Comparison of ENCODE assay signal across 8 cellular contexts in the genomic region with DNA sequence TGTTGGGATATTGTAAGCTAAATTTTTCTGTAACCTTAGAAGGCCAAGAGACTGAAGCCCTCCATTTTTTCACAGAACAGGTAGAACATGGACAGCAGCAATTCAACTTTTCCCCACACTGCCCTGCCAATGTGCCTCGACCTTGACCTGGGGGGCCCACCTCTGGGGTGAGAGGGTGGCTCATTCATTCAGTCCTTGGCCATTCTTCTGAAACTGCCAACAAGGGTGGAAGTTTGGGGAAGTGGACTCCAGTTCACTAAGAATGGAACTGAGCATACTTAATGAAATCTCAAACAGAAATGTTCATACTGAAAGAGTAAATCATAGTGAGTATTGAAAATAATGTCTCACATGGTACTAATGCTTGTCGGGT. TPM values are rescaled to one million over a fixed set of nuclear protein-coding genes. Genes with fewer than 3 reads are reported as not detected.
DNase-seq lines count a peak whose midpoint lies in the region; TF ChIP-seq lines count a peak whose summit lies in the region.

No MANE protein-coding gene starts in this region.

- intact Hi-C loops in testis (cut with DNase I; ENCODE audit: low total_unique reads) = no loop called here

- TF ChIP-seq POLR2A in testis (IDR thresholded peaks at IDR 0.05) = no peak

- TF ChIP-seq CTCF in VCaP (conservative IDR thresholded peaks at IDR 0.05) (no peak), fibroblast of pulmonary artery (IDR thresholded peaks at IDR 0.05; ENCODE audit: low read length, missing control alignments) (no peak), testis (IDR thresholded peaks at IDR 0.05) (no peak)

- H3K4me2 ChIP-seq in skeletal muscle satellite cell (ENCODE audit: low read length) = peak overlapping the region; percentile 89

- peak overlapping the region; percentile 92 for H3K27ac ChIP-seq in VCaP
- H3K27ac ChIP-seq in testis = peak overlapping the region in 1 of 2 donors; percentile 92

- WGBS in testis, 2 donors = 51 to 58% methylated on average over 2 of the region's 2 CpGs

- H3K4me3 ChIP-seq in H7 (ENCODE audit: insufficient read depth, low read depth, low read length) (peak overlapping the region; percentile 84), fibroblast of pulmonary artery (replicated peaks; ENCODE audit: low read depth, low read length) (peak overlapping the region; percentile 98), skeletal muscle satellite cell (ENCODE audit: low read length) (peak overlapping the region; percentile 89), testis (peak overlapping the region in 1 of 2 donors; percentile 89)

- peaks cover 18% of the 10 kb centered on the region for H3K36me3 ChIP-seq in H7 (replicated peaks; ENCODE audit: control insufficient read depth, insufficient read depth, low read length)
- peaks cover 35% of the 10 kb centered on the region for H3K36me3 ChIP-seq in skeletal muscle satellite cell (ENCODE audit: insufficient read depth, low read length)
- no peaks in the 10 kb centered on the region for H3K36me3 ChIP-seq in testis (ENCODE audit: low read depth, missing control alignments)

- H3K27me3 ChIP-seq in H7 (ENCODE audit: control insufficient read depth, insufficient read depth, low read length) (no peaks in the 10 kb centered on the region), skeletal muscle satellite cell (ENCODE audit: control insufficient read depth, insufficient read depth, low read length) (no peaks in the 10 kb centered on the region), testis (no peaks in the 10 kb centered on the region)

- peak overlapping the region; percentile 97 for H3K9ac ChIP-seq in skeletal muscle satellite cell (ENCODE audit: low read depth, low read length)

- no peaks in the 10 kb centered on the region for H3K9me3 ChIP-seq in skeletal muscle satellite cell (replicated peaks; ENCODE audit: low read length)
- no peaks in the 10 kb centered on the region for H3K9me3 ChIP-seq in testis

- H3K4me1 ChIP-seq in skeletal muscle satellite cell (ENCODE audit: control insufficient read depth, insufficient read depth, low read length) (peaks cover 28% of the 10 kb centered on the region), testis (peaks cover 8% of the 10 kb centered on the region)

- DNase-seq in H7 (no peak), fibroblast of pulmonary artery (ENCODE audit: low read depth) (no peak), testis (no peak), NCI-H748 (lab: John Stamatoyannopoulos, UW; ENCODE audit: unreplicated experiment) (no peak), HuH-7 (ENCODE audit: low spot score) (no peak), dermis blood vessel endothelial cell (no peak)

RNA-seq across cellular contexts. Expression of a gene that starts 1.1 kb away (rescaled TPM):
- 503 and 686 TPM in 2 replicates for total RNA-seq in H7 (2014; rRNA removed; shearing (Covaris generic))
- 658 and 833 TPM in 2 replicates for total RNA-seq in skeletal muscle satellite cell (2012; rRNA removed)
- total RNA-seq in testis = 100 to 1,000 TPM; 144 to 285 TPM
- polyA plus RNA-seq in testis (ENCODE audit: insufficient read depth, low read depth, low replicate concordance) = 448 TPM
- total RNA-seq in dermis blood vessel endothelial cell = 389 and 535 TPM in 2 replicates

RNA-seq across cellular contexts. Expression of a gene that starts 1.5 kb away (rescaled TPM):
- 93.7 and 115 TPM in 2 replicates for total RNA-seq in H7 (2014; rRNA removed; shearing (Covaris generic))
- 91.3 and 121 TPM in 2 replicates for total RNA-seq in skeletal muscle satellite cell (2012; rRNA removed)
- total RNA-seq in testis (10 to 100 TPM; 73.1 to 86.8 TPM), dermis blood vessel endothelial cell (173 and 195 TPM in 2 replicates)
- 75.8 TPM for polyA plus RNA-seq in testis (ENCODE audit: insufficient read depth, low read depth, low replicate concordance)
